ENCODE assay signal across 19 cellular contexts in genomic region chr2:42340938-42341636, GRCh38. TPM values are rescaled to one million over a fixed set of nuclear protein-coding genes. Genes with fewer than 3 reads are reported as not detected.
DNase-seq lines count a peak whose midpoint lies in the region; ATAC-seq and TF ChIP-seq lines count a peak whose summit lies in the region.
"Had no signal": no experiment of that assay in that cellular context is flagged by ENCODE, and none has a peak within 500 bp of the region (broad histone marks: within the 10 kb centered on the region; RNA-seq: fewer than 3 reads in every experiment).

No MANE protein-coding gene starts in this region.

- no peak overlapping the region for H3K4me3 ChIP-seq in endodermal cell (ENCODE audit: low read length)
- H3K4me3 ChIP-seq in upper lobe of right lung, result no peak overlapping the region
- H3K4me3 ChIP-seq: left lung, MG63, SK-N-MC had no signal

- CTCF ChIA-PET in activated CD8-positive, alpha-beta T cell treated with anti-CD3 and anti-CD28 coated beads for 36 hours (lab: Charles Lee), result interaction anchor here (1.6 to 1.8 kb wide), 2 partner anchors 10 to 13 kb away, joined by 4 to 5 read pairs; no protein-coding TSS in a partner anchor

- H3K27ac ChIP-seq in endodermal cell (ENCODE audit: low read depth, low read length) (no peak overlapping the region), upper lobe of right lung (no peak overlapping the region)
- H3K27ac ChIP-seq: left lung, SK-N-MC had no signal

- H3K4me3 Mint-ChIP-seq in stimulated activated naive CD8-positive, alpha-beta T cell treated with anti-CD3 and anti-CD28 coated beads, Interleukin-15, Interleukin-2, amounts not matched to agents 100 ng/mL and 50 ng/mL, for 24 hours, result no peak overlapping the region
- H3K4me3 Mint-ChIP-seq in activated CD8-positive, alpha-beta T cell treated with anti-CD3 and anti-CD28 coated beads for 36 hours, result no peak overlapping the region
- H3K4me3 Mint-ChIP-seq in endodermal cell, result no peak overlapping the region

- H3K9me3 Mint-ChIP-seq in stimulated activated naive CD8-positive, alpha-beta T cell treated with anti-CD3 and anti-CD28 coated beads, Interleukin-15, Interleukin-2, amounts not matched to agents 100 ng/mL and 50 ng/mL, for 24 hours, result peaks cover 4% of the 10 kb centered on the region
- peaks cover 8% of the 10 kb centered on the region for H3K9me3 Mint-ChIP-seq in activated CD8-positive, alpha-beta T cell treated with anti-CD3 and anti-CD28 coated beads for 36 hours
- no peaks in the 10 kb centered on the region for H3K9me3 Mint-ChIP-seq in endodermal cell

- POLR2A ChIA-PET in activated CD8-positive, alpha-beta T cell treated with anti-CD3 and anti-CD28 coated beads for 36 hours (lab: Charles Lee), result interaction anchor here (0.8 kb wide), 1 partner anchor 10 kb away, joined by 3 read pairs; no protein-coding TSS in a partner anchor

- no peak for ATAC-seq in stimulated activated naive CD8-positive, alpha-beta T cell treated with anti-CD3 and anti-CD28 coated beads, Interleukin-15, Interleukin-2, amounts not matched to agents 100 U/mL and 50 U/mL, for 24 hours
- ATAC-seq in activated CD8-positive, alpha-beta T cell treated with anti-CD3 and anti-CD28 coated beads for 36 hours, result peak; percentile 28
- ATAC-seq in upper lobe of right lung (peak; percentile 3), HG02884 (IDR thresholded peaks at IDR 0.05; ENCODE audit: unreplicated experiment) (no peak), GM21447 (IDR thresholded peaks at IDR 0.05; ENCODE audit: unreplicated experiment) (no peak)

- peaks cover 23% of the 10 kb centered on the region for H3K4me1 Mint-ChIP-seq in stimulated activated naive CD8-positive, alpha-beta T cell treated with anti-CD3 and anti-CD28 coated beads, Interleukin-15, Interleukin-2, amounts not matched to agents 100 ng/mL and 50 ng/mL, for 24 hours (ENCODE audit: low read depth)
- peaks cover 35% of the 10 kb centered on the region for H3K4me1 Mint-ChIP-seq in activated CD8-positive, alpha-beta T cell treated with anti-CD3 and anti-CD28 coated beads for 36 hours (ENCODE audit: low read depth)
- H3K4me1 Mint-ChIP-seq in endodermal cell, result peaks cover 10% of the 10 kb centered on the region

- no peaks in the 10 kb centered on the region for H3K27me3 Mint-ChIP-seq in stimulated activated naive CD8-positive, alpha-beta T cell treated with anti-CD3 and anti-CD28 coated beads, Interleukin-15, Interleukin-2, amounts not matched to agents 100 ng/mL and 50 ng/mL, for 24 hours
- H3K27me3 Mint-ChIP-seq in activated CD8-positive, alpha-beta T cell treated with anti-CD3 and anti-CD28 coated beads for 36 hours, result no peaks in the 10 kb centered on the region
- H3K27me3 Mint-ChIP-seq in endodermal cell (ENCODE audit: insufficient read depth), result no peaks in the 10 kb centered on the region

- WGBS in endodermal cell (ENCODE audit: insufficient coverage in 1 of 2, insufficient read length in 1 of 2), 2 experiments, result 83 to 97% methylated on average over 7 to 10 of the region's 10 CpGs

- H3K9me3 ChIP-seq in endodermal cell (ENCODE audit: control insufficient read depth, low read length) (no peaks in the 10 kb centered on the region), upper lobe of right lung (no peaks in the 10 kb centered on the region)
- H3K9me3 ChIP-seq: left lung, MG63 had no signal

- no peak overlapping the region for H3K9ac ChIP-seq in endodermal cell (ENCODE audit: extremely low read depth, low read length, poor library complexity, severe bottlenecking)

- peaks cover 73% of the 10 kb centered on the region for H3K36me3 Mint-ChIP-seq in stimulated activated naive CD8-positive, alpha-beta T cell treated with anti-CD3 and anti-CD28 coated beads, Interleukin-15, Interleukin-2, amounts not matched to agents 100 ng/mL and 50 ng/mL, for 24 hours (ENCODE audit: low read depth)
- peaks cover 63% of the 10 kb centered on the region for H3K36me3 Mint-ChIP-seq in activated CD8-positive, alpha-beta T cell treated with anti-CD3 and anti-CD28 coated beads for 36 hours (ENCODE audit: low read depth)
- H3K36me3 Mint-ChIP-seq in endodermal cell (ENCODE audit: low read depth), result peaks cover 55% of the 10 kb centered on the region

- H3K4me1 ChIP-seq in endodermal cell (ENCODE audit: control insufficient read depth, insufficient read depth, low read length), result no peaks in the 10 kb centered on the region
- peaks cover 17% of the 10 kb centered on the region for H3K4me1 ChIP-seq in upper lobe of right lung

- DNase-seq in stimulated activated naive CD8-positive, alpha-beta T cell treated with anti-CD3 and anti-CD28 coated beads, Interleukin-15, Interleukin-2, amounts not matched to agents 100 U/mL and 50 U/mL, for 24 hours, result no peak
- DNase-seq in activated CD8-positive, alpha-beta T cell treated with anti-CD3 and anti-CD28 coated beads for 36 hours, result peak; percentile 22
- DNase-seq in endodermal cell, result peak; percentile 47
- DNase-seq in upper lobe of right lung, result no peak
- no peak for DNase-seq in 8988T
- DNase-seq: activated CD4-positive, alpha-beta T cell treated with anti-CD3 and anti-CD28 coated beads, Interleukin-2, amount 50 U/mL, for 4 hours; BE2C; central memory CD4-positive, alpha-beta T cell; DMS79 treated with DMSO at 0.1 percent for 48 hours; foreskin melanocyte; left lung; MG63; NCI-H1930; NCI-H524; substantia nigra had no signal

- H3K27me3 ChIP-seq in endodermal cell (ENCODE audit: control insufficient read depth, insufficient read depth, low read length, poor library complexity, severe bottlenecking) (no peaks in the 10 kb centered on the region), upper lobe of right lung (no peaks in the 10 kb centered on the region)
- H3K27me3 ChIP-seq: BE2C, left lung, MG63 had no signal

- TF ChIP-seq CTCF in activated CD8-positive, alpha-beta T cell treated with anti-CD3 and anti-CD28 coated beads for 36 hours (IDR thresholded peaks at IDR 0.05), result no peak
- no peak for TF ChIP-seq CTCF in endodermal cell (conservative IDR thresholded peaks at IDR 0.05)
- no peak for TF ChIP-seq CTCF in upper lobe of right lung (IDR thresholded peaks at IDR 0.05)

- H3K36me3 ChIP-seq in endodermal cell (ENCODE audit: control insufficient read depth, insufficient read depth, low read length) (peaks cover 46% of the 10 kb centered on the region), upper lobe of right lung (peaks cover 27% of the 10 kb centered on the region)

- H3K27ac Mint-ChIP-seq in stimulated activated naive CD8-positive, alpha-beta T cell treated with anti-CD3 and anti-CD28 coated beads, Interleukin-15, Interleukin-2, amounts not matched to agents 100 ng/mL and 50 ng/mL, for 24 hours, result peak overlapping the region; percentile 65
- peak overlapping the region; percentile 68 for H3K27ac Mint-ChIP-seq in activated CD8-positive, alpha-beta T cell treated with anti-CD3 and anti-CD28 coated beads for 36 hours
- H3K27ac Mint-ChIP-seq in endodermal cell, result peak overlapping the region; percentile 85

- intact Hi-C loops in activated CD8-positive, alpha-beta T cell treated with anti-CD3 and anti-CD28 coated beads for 36 hours (cut with micrococcal nuclease), result no loop called here
- intact Hi-C loops in upper lobe of right lung (cut with DNase I), result no loop called here

RNA-seq across cellular contexts. Expression of gene COX7A2L, which starts 19.9 kb away (rescaled TPM):
- total RNA-seq in activated CD8-positive, alpha-beta T cell treated with anti-CD3 and anti-CD28 coated beads for 36 hours, result 100 to 1,000 TPM; 113 to 115 TPM
- total RNA-seq in endodermal cell (100 to 1,000 TPM; 113 to 117 TPM), upper lobe of right lung (80.7 TPM)
- polyA plus RNA-seq in endodermal cell (2013, experiment 1 of 2), result 150 TPM
- polyA plus RNA-seq in endodermal cell (2013, experiment 2 of 2), result 134 TPM

Comparison
In these comparisons a context has a peak if more than half of its experiments do, and no peak if none do; other contexts are left out.
1. ATAC-seq: peak in activated CD8-positive, alpha-beta T cell treated with anti-CD3 and anti-CD28 coated beads for 36 hours (single experiment) and upper lobe of right lung (single experiment); none in stimulated activated naive CD8-positive, alpha-beta T cell treated with anti-CD3 and anti-CD28 coated beads, Interleukin-15, Interleukin-2, amounts not matched to agents 100 U/mL and 50 U/mL, for 24 hours (single experiment), HG02884 (single experiment) and GM21447 (single experiment).
2. DNase-seq: peak in activated CD8-positive, alpha-beta T cell treated with anti-CD3 and anti-CD28 coated beads for 36 hours (single experiment) and endodermal cell (single experiment); none in stimulated activated naive CD8-positive, alpha-beta T cell treated with anti-CD3 and anti-CD28 coated beads, Interleukin-15, Interleukin-2, amounts not matched to agents 100 U/mL and 50 U/mL, for 24 hours (single experiment), upper lobe of right lung (single experiment) and 8988T (single experiment).
3. Peak in every context shown above with its lines, with median percentiles within 50 percentile points of each other: H3K27ac Mint-ChIP-seq.